Comparison of ENCODE assay signal across 8 cellular contexts in the genomic region with DNA sequence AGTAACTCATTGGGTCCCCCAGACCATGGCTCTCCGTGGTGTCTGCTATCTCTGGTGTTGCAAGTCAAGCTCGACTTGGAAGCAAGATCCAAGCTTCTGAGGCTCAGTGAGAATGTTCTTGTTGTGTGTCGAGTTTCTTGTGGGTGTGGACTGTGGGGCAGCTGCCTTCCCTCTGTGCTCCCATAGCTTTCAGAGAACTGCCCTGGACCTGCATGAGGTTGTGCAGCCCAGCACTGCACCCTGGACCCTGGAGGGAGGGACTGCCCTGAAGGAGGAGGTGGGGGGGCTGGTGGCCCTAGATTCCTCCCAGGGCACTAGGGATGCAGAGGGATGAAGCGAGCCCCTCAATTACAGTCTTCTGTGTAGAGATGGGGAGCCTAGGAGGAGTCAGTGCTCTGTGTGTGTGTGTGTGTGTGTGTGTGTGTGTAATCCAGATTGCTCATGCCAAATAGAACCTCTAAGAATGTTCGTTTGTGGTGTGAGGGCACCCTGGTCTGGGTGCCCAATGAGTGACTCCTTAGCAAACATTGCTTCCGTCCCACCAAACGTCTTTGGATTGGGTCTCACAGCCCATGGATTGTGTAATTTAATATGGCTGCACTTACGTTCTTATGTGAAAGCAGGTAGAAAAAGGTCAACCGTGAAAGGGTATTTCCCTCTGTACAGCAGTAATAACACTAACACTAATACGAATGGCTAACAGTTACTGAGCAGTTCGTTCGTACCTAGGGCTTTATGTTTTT.
DNase-seq lines count a peak whose midpoint lies in the region; ATAC-seq and TF ChIP-seq lines count a peak whose summit lies in the region.

No MANE protein-coding gene starts in this region.

- TF ChIP-seq CTCF in DND-41 (IDR thresholded peaks at IDR 0.05; ENCODE audit: borderline replicate concordance, extremely low read depth, low read length, poor library complexity, severe bottlenecking) (no peak), lower lobe of right lung (IDR thresholded peaks at IDR 0.05) (no peak)

- H3K4me3 ChIP-seq in DND-41 (ENCODE audit: low read depth in 1 of 2, low read length in 2 of 2) = no peak overlapping the region; a peak in 1 of 4 replicates
- peak overlapping the region; percentile 65; the same call in 1 of the 2 replicates for H3K4me3 ChIP-seq in GM23248
- H3K4me3 ChIP-seq in lower lobe of right lung = no peak overlapping the region

- in situ Hi-C loops in GM23248 (cut with MboI) = loop anchor here (10.0 kb wide), 1 partner anchor 156 kb away; no protein-coding TSS in a partner anchor

- H3K9me3 ChIP-seq in DND-41 (ENCODE audit: insufficient read depth, low read length, severe bottlenecking) = no peaks in the 10 kb centered on the region
- no peaks in the 10 kb centered on the region for H3K9me3 ChIP-seq in GM23248 (ENCODE audit: low read depth)
- H3K9me3 ChIP-seq in lower lobe of right lung = no peaks in the 10 kb centered on the region

- H3K27me3 ChIP-seq in DND-41 (ENCODE audit: insufficient read depth, low read length, poor library complexity) (no peaks in the 10 kb centered on the region), GM23248 (replicated peaks; ENCODE audit: insufficient read depth) (no peaks in the 10 kb centered on the region), lower lobe of right lung (ENCODE audit: low read depth) (no peaks in the 10 kb centered on the region)

- peak overlapping the region; percentile 16; the same call in 1 of the 2 replicates for H3K9ac ChIP-seq in DND-41 (ENCODE audit: low read depth, low read length)
- peak overlapping the region; percentile 72 for H3K9ac ChIP-seq in GM23248

- WGBS in GM23248 (ENCODE audit: low coverage in 1 of 2, low lambda C conversion rate in 2 of 2, missing lambda C conversion rate in 2 of 2), 2 experiments = 22 to 24% methylated on average over 12 of the region's 12 CpGs

- H3K4me2 ChIP-seq in DND-41 (ENCODE audit: insufficient read depth, low read length) (peak overlapping the region; percentile 58), GM23248 (ENCODE audit: unreplicated experiment) (peak overlapping the region; percentile 86)

- intact Hi-C loops in lower lobe of right lung (cut with DNase I) = no loop called here

- H3K27ac ChIP-seq in DND-41 (ENCODE audit: low read length) = peak overlapping the region; percentile 66
- peak overlapping the region; percentile 90 for H3K27ac ChIP-seq in GM23248
- peak overlapping the region; percentile 64 for H3K27ac ChIP-seq in lower lobe of right lung

- peaks cover 49% of the 10 kb centered on the region for H3F3A ChIP-seq in GM23248 (ENCODE audit: insufficient read depth)

- DNase-seq in DND-41 = no peak
- peak; percentile 49 for DNase-seq in GM23248
- peak; percentile 31 for DNase-seq in RPMI7951 (ENCODE audit: low read depth)
- DNase-seq in lower lobe of right lung = no peak
- no peak for DNase-seq in NCI-H2227 (lab: John Stamatoyannopoulos, UW; ENCODE audit: unreplicated experiment)
- no peak for DNase-seq in islet precursor cell
- DNase-seq in middle frontal gyrus (ENCODE audit: extremely low spot score, low spot score) = no peak

- H3K4me1 ChIP-seq in DND-41 (ENCODE audit: insufficient read depth, low read length) (peaks cover 53% of the 10 kb centered on the region), GM23248 (ENCODE audit: insufficient read depth) (peaks cover 49% of the 10 kb centered on the region), lower lobe of right lung (peaks cover 43% of the 10 kb centered on the region)

- H4K20me1 ChIP-seq in DND-41 (ENCODE audit: insufficient read depth, low read length) = no peaks in the 10 kb centered on the region
- no peaks in the 10 kb centered on the region for H4K20me1 ChIP-seq in GM23248 (ENCODE audit: insufficient read depth)

- H2AFZ ChIP-seq in DND-41 (ENCODE audit: low read depth, low read length) = no peak overlapping the region
- peak overlapping the region; percentile 80 for H2AFZ ChIP-seq in GM23248

- ATAC-seq in DND-41 (ENCODE audit: insufficient read depth, low read depth) (no peak), lower lobe of right lung (no peak), esophagus mucosa (no peak)

- no peaks in the 10 kb centered on the region for H3K9me2 ChIP-seq in GM23248 (ENCODE audit: insufficient read depth)

- H3K79me2 ChIP-seq in DND-41 (ENCODE audit: insufficient read depth, low read length) = no peaks in the 10 kb centered on the region
- no peaks in the 10 kb centered on the region for H3K79me2 ChIP-seq in GM23248 (ENCODE audit: insufficient read depth)

- H3K36me3 ChIP-seq in DND-41 (ENCODE audit: insufficient read depth, low read length) (no peaks in the 10 kb centered on the region), GM23248 (ENCODE audit: low read depth) (no peaks in the 10 kb centered on the region), lower lobe of right lung (peaks cover 19% of the 10 kb centered on the region)

Comparison
In these comparisons a context has a peak if more than half of its experiments do, and no peak if none do; other contexts are left out.
1. DNase-seq: peak in GM23248 (single experiment) and RPMI7951 (single experiment); none in DND-41 (single experiment), lower lobe of right lung (single experiment), NCI-H2227 (single experiment), islet precursor cell (single experiment) and middle frontal gyrus (single experiment).
2. Peak in every context shown above with its lines, with median percentiles within 50 percentile points of each other: H3K27ac ChIP-seq.